Comparison of ENCODE assay signal across 8 cellular contexts in genomic region chr20:18466574-18466893, GRCh38. TPM values are rescaled to one million over a fixed set of nuclear protein-coding genes. Genes with fewer than 3 reads are reported as not detected.
DNase-seq lines count a peak whose midpoint lies in the region; ATAC-seq and TF ChIP-seq lines count a peak whose summit lies in the region.

No MANE protein-coding gene starts in this region.

- peak overlapping the region; percentile 69 for H2AFZ ChIP-seq in neural cell (ENCODE audit: low read depth, low read length)

- no peak for TF ChIP-seq RAD21 in neural cell (conservative IDR thresholded peaks at IDR 0.05)

- no peak overlapping the region for H3K27ac ChIP-seq in DOHH2 (ENCODE audit: low read depth, low read length)
- peak overlapping the region; percentile 82 for H3K27ac ChIP-seq in neural cell (ENCODE audit: low read length)

- no peaks in the 10 kb centered on the region for H4K20me1 ChIP-seq in DOHH2 (ENCODE audit: control insufficient read depth, insufficient read depth, low read depth, low read length)
- no peaks in the 10 kb centered on the region for H4K20me1 ChIP-seq in neural cell (ENCODE audit: insufficient read depth)

- no peak for TF ChIP-seq EP300 in neural cell (conservative IDR thresholded peaks at IDR 0.05; ENCODE audit: poor library complexity, severe bottlenecking)

- peaks cover 19% of the 10 kb centered on the region; the same call in 1 of the 2 replicates for H3K36me3 ChIP-seq in DOHH2 (ENCODE audit: control insufficient read depth, low read length)
- H3K36me3 ChIP-seq in NT2/D1 (ENCODE audit: insufficient read depth, insufficient read length, low read length) = peaks cover 26% of the 10 kb centered on the region
- H3K36me3 ChIP-seq in neural cell (ENCODE audit: insufficient read depth, low read length) = no peaks in the 10 kb centered on the region

- H3F3A ChIP-seq in DOHH2 (ENCODE audit: control insufficient read depth, insufficient read depth) = peaks cover 10% of the 10 kb centered on the region
- H3F3A ChIP-seq in neural cell (ENCODE audit: insufficient read depth, low read length, poor library complexity, severe bottlenecking) = no peaks in the 10 kb centered on the region

- TF ChIP-seq CTCF in DOHH2 (IDR thresholded peaks at IDR 0.05; ENCODE audit: low read depth, low read length, poor library complexity, severe bottlenecking) (no peak), neural cell (IDR thresholded peaks at IDR 0.05; ENCODE audit: poor library complexity, severe bottlenecking) (no peak), GM13977 (IDR thresholded peaks at IDR 0.05; ENCODE audit: extremely low read depth, insufficient read depth, missing control alignments) (no peak)

- no peak for DNase-seq in NT2/D1 (ENCODE audit: low read depth, low spot score)
- DNase-seq in epidermal melanocyte (ENCODE audit: insufficient read length, low spot score) = peak; percentile 51
- DNase-seq in GM13977 (ENCODE audit: low spot score) = no peak
- DNase-seq in OCI-M2 (lab: John Stamatoyannopoulos, UW; ENCODE audit: unreplicated experiment) = no peak
- DNase-seq in C1 segment of cervical spinal cord (lab: John Stamatoyannopoulos, UW) = no peak

- H3K4me1 ChIP-seq in DOHH2 (ENCODE audit: control insufficient read depth, low read length) = peaks cover 23% of the 10 kb centered on the region
- H3K4me1 ChIP-seq in NT2/D1 (ENCODE audit: insufficient read depth, insufficient read length) = no peaks in the 10 kb centered on the region

- H3K79me2 ChIP-seq in DOHH2 (ENCODE audit: control insufficient read depth, low read length) (peaks cover 37% of the 10 kb centered on the region), neural cell (replicated peaks; ENCODE audit: insufficient read depth, low read length) (peaks cover 16% of the 10 kb centered on the region)

- H3K27me3 ChIP-seq in DOHH2 (ENCODE audit: control insufficient read depth, low read length) (no peaks in the 10 kb centered on the region), NT2/D1 (ENCODE audit: insufficient read depth, insufficient read length) (no peaks in the 10 kb centered on the region), neural cell (ENCODE audit: insufficient read depth, low read depth, low read length) (no peaks in the 10 kb centered on the region)

- H3K4me3 ChIP-seq in DOHH2 (ENCODE audit: low read length) = peak overlapping the region; percentile 100
- peak overlapping the region; percentile 89 for H3K4me3 ChIP-seq in NT2/D1 (ENCODE audit: insufficient read length, low read depth)
- H3K4me3 ChIP-seq in neural cell (ENCODE audit: low read length) = peak overlapping the region; percentile 84

- H3K9ac ChIP-seq in NT2/D1 (ENCODE audit: insufficient read length, low read depth) = peak overlapping the region; percentile 64
- H3K9ac ChIP-seq in neural cell (ENCODE audit: low read length) = peak overlapping the region; percentile 74

- H3K9me3 ChIP-seq in DOHH2 (ENCODE audit: control insufficient read depth, insufficient read depth, low read length) (no peaks in the 10 kb centered on the region), NT2/D1 (ENCODE audit: insufficient read depth, low read length) (no peaks in the 10 kb centered on the region), neural cell (ENCODE audit: low read length) (no peaks in the 10 kb centered on the region)

- in situ Hi-C loops in GM13977 (cut with MboI; ENCODE audit: low pct_unique_long_range_greater_than_20kb, low sequenced_read_pairs, unreplicated experiment) = no loop called here

- H3K4me2 ChIP-seq in DOHH2 (ENCODE audit: low read length) = peak overlapping the region; percentile 78
- peak overlapping the region; percentile 63 for H3K4me2 ChIP-seq in neural cell (ENCODE audit: low read length)

- H3K9me2 ChIP-seq in DOHH2 (replicated peaks; ENCODE audit: control insufficient read depth, low read length) (no peaks in the 10 kb centered on the region), neural cell (ENCODE audit: insufficient read depth, low read length) (no peaks in the 10 kb centered on the region)

- ATAC-seq in GM21786 (IDR thresholded peaks at IDR 0.05; ENCODE audit: unreplicated experiment) = peak; percentile 22

TF ChIP-seq in neural cell, 6 proteins besides CTCF, POLR2A, EP300 and RAD21:
- TF ChIP-seq TAF1 (IDR thresholded peaks at IDR 0.05; ENCODE audit: low read depth) = no peak

RNA-seq across cellular contexts. Expression of gene DZANK1, which starts 0.3 kb away (rescaled TPM):
- polyA plus RNA-seq in neural cell = 10.6 and 17.0 TPM in 2 replicates
- 8.0 and 12.6 TPM in 2 replicates for polyA minus RNA-seq in neural cell

RNA-seq across cellular contexts. Expression of gene POLR3F, which starts 0.7 kb away (rescaled TPM):
- polyA plus RNA-seq in neural cell = 47.3 and 54.9 TPM in 2 replicates
- polyA minus RNA-seq in neural cell = 27.7 and 31.4 TPM in 2 replicates

RNA-seq across cellular contexts. Expression of gene RBBP9, which starts 30.5 kb away (rescaled TPM):
- polyA plus RNA-seq in neural cell = 34.4 and 37.9 TPM in 2 replicates
- polyA minus RNA-seq in neural cell = 38.7 and 39.0 TPM in 2 replicates

RNA-seq across cellular contexts. Expression of gene SEC23B, which starts 41.2 kb away (rescaled TPM):
- 77.8 and 83.5 TPM in 2 replicates for polyA plus RNA-seq in neural cell
- 91.8 and 96.0 TPM in 2 replicates for polyA minus RNA-seq in neural cell
